1 cellular context compared by ENCODE assay signal in genomic region chr3:157534725-157535161, GRCh38.
TF ChIP-seq lines count a peak whose summit lies in the region.

No MANE protein-coding gene starts in this region.

TF ChIP-seq in GM12878, 131 proteins besides CTCF, POLR2A, EP300 and RAD21:
- TF ChIP-seq, protein P1, sequence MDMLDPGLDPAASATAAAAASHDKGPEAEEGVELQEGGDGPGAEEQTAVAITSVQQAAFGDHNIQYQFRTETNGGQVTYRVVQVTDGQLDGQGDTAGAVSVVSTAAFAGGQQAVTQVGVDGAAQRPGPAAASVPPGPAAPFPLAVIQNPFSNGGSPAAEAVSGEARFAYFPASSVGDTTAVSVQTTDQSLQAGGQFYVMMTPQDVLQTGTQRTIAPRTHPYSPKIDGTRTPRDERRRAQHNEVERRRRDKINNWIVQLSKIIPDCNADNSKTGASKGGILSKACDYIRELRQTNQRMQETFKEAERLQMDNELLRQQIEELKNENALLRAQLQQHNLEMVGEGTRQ (IDR thresholded peaks at IDR 0.05; ENCODE audit: borderline replicate concordance, low read depth, low read length) = no peak
- TF ChIP-seq FOXK2 (IDR thresholded peaks at IDR 0.05) = no peak
- TF ChIP-seq IRF4 (IDR thresholded peaks at IDR 0.05; ENCODE audit: low read depth, low read length) = no peak
- TF ChIP-seq NBN (IDR thresholded peaks at IDR 0.05) = no peak
- no peak for TF ChIP-seq NRF1 (conservative IDR thresholded peaks at IDR 0.05; ENCODE audit: low read depth, low read length)
- TF ChIP-seq BRCA1 (IDR thresholded peaks at IDR 0.05; ENCODE audit: low read depth, low read length) = no peak
- TF ChIP-seq SREBF2 (IDR thresholded peaks at IDR 0.05; ENCODE audit: low read length) = no peak
